Comparison of ENCODE assay signal across 13 cellular contexts in the genomic region with DNA sequence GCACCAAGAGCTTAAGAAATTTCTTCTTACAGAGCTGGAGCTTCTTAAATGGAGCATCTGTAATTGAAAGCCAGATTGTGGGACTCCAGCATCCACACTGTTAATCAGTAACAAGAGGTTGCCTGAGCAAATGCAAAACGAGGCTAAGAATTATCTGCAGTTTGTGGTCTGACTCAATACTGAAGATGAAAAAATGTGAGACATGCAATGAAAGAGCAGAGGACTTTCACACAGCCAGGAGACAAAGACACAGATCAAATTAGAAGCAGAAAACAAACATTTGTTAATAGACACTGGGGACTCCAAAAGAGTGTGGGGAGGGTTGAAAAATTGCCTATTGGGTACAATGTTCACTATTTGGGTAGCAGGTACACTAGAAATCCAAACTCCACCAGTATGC.
DNase-seq lines count a peak whose midpoint lies in the region; ATAC-seq and TF ChIP-seq lines count a peak whose summit lies in the region.
"Had no signal": no experiment of that assay in that cellular context is flagged by ENCODE, and none has a peak within 500 bp of the region (broad histone marks: within the 10 kb centered on the region; RNA-seq: fewer than 3 reads in every experiment).

No MANE protein-coding gene starts in this region.

- H3F3A ChIP-seq in OCI-LY1 (ENCODE audit: insufficient read depth, low read length): no peaks in the 10 kb centered on the region

- no peaks in the 10 kb centered on the region for H4K20me1 ChIP-seq in OCI-LY1 (ENCODE audit: insufficient read depth, low read length)

- intact Hi-C loops in Caco-2 (cut with micrococcal nuclease; ENCODE audit: unreplicated experiment): loop anchor here (2.0 kb wide), 1 partner anchor 60 kb away; no protein-coding TSS in a partner anchor

- DNase-seq in Caco-2: peak in 1 of 2 experiments; percentile 48
- no peak for DNase-seq in Ammon's horn (ENCODE audit: low spot score)
- DNase-seq in activated CD4-positive, CD25-positive, alpha-beta regulatory T cell (lab: John Stamatoyannopoulos, UW): no peak
- DNase-seq in stimulated activated CD4-positive, alpha-beta T cell treated with anti-CD3 and anti-CD28 coated beads, Interleukin-2, amount 100 ng/mL, for 48 hours: no peak
- DNase-seq in T-helper 2 cell treated with Interferon-gamma antibody and Interleukin-4, amounts not matched to agents 5 μg/mL and 100 μg/mL, for 36 hours (ENCODE audit: low spot score): no peak
- DNase-seq: mesendoderm, NCI-H1417, SW 1271, tibial artery had no signal

- POLR2A ChIA-PET in Caco-2 (lab: Charles Lee): no interaction called here

- H3K9ac ChIP-seq in OCI-LY1 (ENCODE audit: low read length): peak overlapping the region; percentile 42; the same call in 1 of the 2 replicates

- H3K79me2 ChIP-seq in OCI-LY1 (ENCODE audit: insufficient read depth, low read length): no peaks in the 10 kb centered on the region

- peaks cover 10% of the 10 kb centered on the region for H3K9me3 Mint-ChIP-seq in Caco-2 (ENCODE audit: unreplicated experiment)
- H3K9me3 Mint-ChIP-seq in T-helper 2 cell treated with Interferon-gamma antibody and Interleukin-4, amounts not matched to agents 5 μg/mL and 100 μg/mL, for 36 hours: no peaks in the 10 kb centered on the region

- BruUV-seq in Caco-2 (replicated peaks; lab: Mats Ljungman, UMichigan): no TSS peak

- peak overlapping the region; percentile 0 for H3K4me3 Mint-ChIP-seq in Caco-2 (ENCODE audit: unreplicated experiment)
- H3K4me3 Mint-ChIP-seq in T-helper 2 cell treated with Interferon-gamma antibody and Interleukin-4, amounts not matched to agents 5 μg/mL and 100 μg/mL, for 36 hours: no peak overlapping the region

- ATAC-seq in GM19043 (IDR thresholded peaks at IDR 0.05; ENCODE audit: low read depth, unreplicated experiment) (peak; percentile 70), HG02840 (IDR thresholded peaks at IDR 0.05; ENCODE audit: low FRiP score, unreplicated experiment) (peak; percentile 76)

- H3K9me3 ChIP-seq in Caco-2: no peaks in the 10 kb centered on the region
- H3K9me3 ChIP-seq in OCI-LY1 (ENCODE audit: low read length): no peaks in the 10 kb centered on the region
- H3K9me3 ChIP-seq: tibial artery had no signal

- H3K36me3 Mint-ChIP-seq in Caco-2 (ENCODE audit: insufficient read depth, unreplicated experiment): no peaks in the 10 kb centered on the region
- H3K36me3 Mint-ChIP-seq in T-helper 2 cell treated with Interferon-gamma antibody and Interleukin-4, amounts not matched to agents 5 μg/mL and 100 μg/mL, for 36 hours (ENCODE audit: low read depth): no peaks in the 10 kb centered on the region

- no peak overlapping the region for H2AFZ ChIP-seq in OCI-LY1 (ENCODE audit: low read length)

- peaks cover 9% of the 10 kb centered on the region for H3K4me1 Mint-ChIP-seq in Caco-2 (ENCODE audit: low read depth, unreplicated experiment)
- H3K4me1 Mint-ChIP-seq in T-helper 2 cell treated with Interferon-gamma antibody and Interleukin-4, amounts not matched to agents 5 μg/mL and 100 μg/mL, for 36 hours (ENCODE audit: low read depth): peaks cover 3% of the 10 kb centered on the region

- no peaks in the 10 kb centered on the region for H3K36me3 ChIP-seq in Caco-2 (ENCODE audit: control insufficient read depth, insufficient read depth, low read length)
- no peaks in the 10 kb centered on the region for H3K36me3 ChIP-seq in OCI-LY1 (ENCODE audit: insufficient read depth, low read length)
- H3K36me3 ChIP-seq: tibial artery had no signal

- H3K27me3 Mint-ChIP-seq in Caco-2 (ENCODE audit: insufficient read depth, unreplicated experiment): no peaks in the 10 kb centered on the region
- peaks cover 13% of the 10 kb centered on the region for H3K27me3 Mint-ChIP-seq in T-helper 2 cell treated with Interferon-gamma antibody and Interleukin-4, amounts not matched to agents 5 μg/mL and 100 μg/mL, for 36 hours (ENCODE audit: low read depth)

- H3K27ac Mint-ChIP-seq in Caco-2 (ENCODE audit: unreplicated experiment): no peak overlapping the region
- no peak overlapping the region for H3K27ac Mint-ChIP-seq in T-helper 2 cell treated with Interferon-gamma antibody and Interleukin-4, amounts not matched to agents 5 μg/mL and 100 μg/mL, for 36 hours

- no peaks in the 10 kb centered on the region for H3K9me2 ChIP-seq in OCI-LY1 (ENCODE audit: low read depth, low read length)

- TF ChIP-seq CTCF in Caco-2 (IDR thresholded peaks at IDR 0.05; ENCODE audit: insufficient read depth in 1 of 2, low read depth in 1 of 2, low read length in 1 of 2, severe bottlenecking in 1 of 2, unreplicated experiment in 1 of 2) (no peak), OCI-LY1 (IDR thresholded peaks at IDR 0.05; ENCODE audit: low read length) (no peak)

- H3K4me3 ChIP-seq in Caco-2 (ENCODE audit: low read depth, low read length) (no peak overlapping the region), OCI-LY1 (ENCODE audit: low read depth, low read length, poor library complexity, severe bottlenecking) (peak overlapping the region; percentile 48)
- H3K4me3 ChIP-seq: tibial artery had no signal

- H3K27me3 ChIP-seq in Caco-2 (replicated peaks; ENCODE audit: control insufficient read depth, insufficient read depth, low read length) (no peaks in the 10 kb centered on the region), OCI-LY1 (ENCODE audit: insufficient read depth, low read length) (no peaks in the 10 kb centered on the region)
- H3K27me3 ChIP-seq: tibial artery had no signal

- peak overlapping the region; percentile 95 for H3K27ac ChIP-seq in OCI-LY1 (ENCODE audit: low read depth, low read length, poor library complexity, severe bottlenecking)
- H3K27ac ChIP-seq: C4-2B, tibial artery had no signal

- H3K4me2 ChIP-seq in OCI-LY1 (ENCODE audit: low read length): peak overlapping the region; percentile 47

- peaks cover 15% of the 10 kb centered on the region for H3K4me1 ChIP-seq in Caco-2
- H3K4me1 ChIP-seq in OCI-LY1 (ENCODE audit: insufficient read depth, low read length, severe bottlenecking): peaks cover 85% of the 10 kb centered on the region
- H3K4me1 ChIP-seq: tibial artery had no signal

- CTCF ChIA-PET in Caco-2 (lab: Charles Lee): interaction anchor here (0.5 kb wide), 1 partner anchor 523 kb away, joined by 3 read pairs; no protein-coding TSS in a partner anchor
